Comparison of ENCODE assay signal across 19 cellular contexts in genomic region chr19:8811315-8812172, GRCh38. TPM values are rescaled to one million over a fixed set of nuclear protein-coding genes. Genes with fewer than 3 reads are reported as not detected.
DNase-seq lines count a peak whose midpoint lies in the region; ATAC-seq and TF ChIP-seq lines count a peak whose summit lies in the region.
"Had no signal": no experiment of that assay in that cellular context is flagged by ENCODE, and none has a peak within 500 bp of the region (broad histone marks: within the 10 kb centered on the region; RNA-seq: fewer than 3 reads in every experiment).

No MANE protein-coding gene starts in this region.

- H3K27me3 ChIP-seq in Karpas-422 (ENCODE audit: low read length) (no peaks in the 10 kb centered on the region), mucosa of stomach (ENCODE audit: control insufficient read depth, insufficient read depth, low read length) (no peaks in the 10 kb centered on the region), psoas muscle (ENCODE audit: insufficient read depth in 3 of 3, low read length in 2 of 3) (no peaks in the 10 kb centered on the region)
- H3K27me3 ChIP-seq: thyroid gland had no signal

- no peaks in the 10 kb centered on the region for H3K4me1 ChIP-seq in Karpas-422 (ENCODE audit: low read length)
- no peaks in the 10 kb centered on the region for H3K4me1 ChIP-seq in mucosa of stomach (ENCODE audit: control insufficient read depth, insufficient read depth, low read length)
- H3K4me1 ChIP-seq in psoas muscle, result no peaks in the 10 kb centered on the region
- H3K4me1 ChIP-seq: thyroid gland had no signal

- no peak for TF ChIP-seq CTCF in cardiac fibroblast (IDR thresholded peaks at IDR 0.05; ENCODE audit: low read depth, low read length)
- no peak for TF ChIP-seq CTCF in psoas muscle (IDR thresholded peaks at IDR 0.05)

- peaks cover 92% of the 10 kb centered on the region for H3K36me3 ChIP-seq in Karpas-422 (ENCODE audit: insufficient read depth, low read length)
- peaks cover 36% of the 10 kb centered on the region for H3K36me3 ChIP-seq in mucosa of stomach (ENCODE audit: control insufficient read depth, insufficient read depth, low read length)
- H3K36me3 ChIP-seq in psoas muscle (ENCODE audit: insufficient read depth in 1 of 2, low read depth in 1 of 2), result peaks cover 73 to 95% of the 10 kb centered on the region in 2 donors

- peak; percentile 5 for DNase-seq in ELF-1 (ENCODE audit: low read depth, low spot score)
- peak; percentile 50 for DNase-seq in Karpas-422
- peak; percentile 6 to 30 for DNase-seq in cardiac fibroblast (ENCODE audit: low read depth in 2 of 2)
- DNase-seq in GDM1 (lab: John Stamatoyannopoulos, UW), result no peak
- no peak for DNase-seq in psoas muscle
- no peak for DNase-seq in stimulated activated CD4-positive, alpha-beta T cell treated with anti-CD3 and anti-CD28 coated beads, Interleukin-2, amount 100 ng/mL, for 48 hours
- no peak for DNase-seq in NCI-H2196 treated with DMSO at 0.1 percent for 48 hours (lab: John Stamatoyannopoulos, UW; ENCODE audit: unreplicated experiment)
- DNase-seq: activated CD4-positive, alpha-beta T cell treated with anti-CD3 and anti-CD28 coated beads, Interleukin-2, amount 10 ng/mL, durations not matched to agents 24 days and 14 days; caudate nucleus; immature natural killer cell; NCI-H1092 treated with DMSO at 0.1 percent for 48 hours; NCI-H2227 treated with DMSO at 0.1 percent for 48 hours; nucleus accumbens; stimulated activated CD4-positive, alpha-beta T cell treated with anti-CD3 and anti-CD28 coated beads, Interleukin-4, amount 100 ng/mL, for 24 hours; T1000; thyroid gland had no signal

- H3K4me3 ChIP-seq in Karpas-422 (ENCODE audit: low read length) (no peak overlapping the region), cardiac fibroblast (replicated peaks in 1 of 2; ENCODE audit: low read depth in 2 of 2, low read length in 2 of 2) (no peak overlapping the region), mucosa of stomach (ENCODE audit: low read length) (peak overlapping the region; percentile 7), psoas muscle (no peak overlapping the region)
- H3K4me3 ChIP-seq: thyroid gland had no signal

- WGBS in psoas muscle, 3 donors, result 96 to 98% (median 97%) methylated on average over 10 of the region's 10 CpGs

- no peak for ATAC-seq in psoas muscle

- no peaks in the 10 kb centered on the region for H4K20me1 ChIP-seq in Karpas-422 (ENCODE audit: insufficient read depth, low read depth, low read length)

- H3K27ac ChIP-seq in Karpas-422 (ENCODE audit: low read length) (no peak overlapping the region), psoas muscle (no peak overlapping the region)
- H3K27ac ChIP-seq: C4-2B, thyroid gland had no signal

- H3K9me3 ChIP-seq in Karpas-422 (ENCODE audit: low read length) (peaks cover 76% of the 10 kb centered on the region), mucosa of stomach (ENCODE audit: control insufficient read depth, low read length) (peaks cover 72% of the 10 kb centered on the region), psoas muscle (peaks cover 93% of the 10 kb centered on the region)

- no peak overlapping the region for H2AFZ ChIP-seq in Karpas-422 (ENCODE audit: low read length)

- H3K4me2 ChIP-seq in Karpas-422 (ENCODE audit: low read depth, low read length, poor library complexity, severe bottlenecking), result no peak overlapping the region

- H3K79me2 ChIP-seq in Karpas-422 (ENCODE audit: low read length), result no peaks in the 10 kb centered on the region

- H3K9ac ChIP-seq in Karpas-422 (ENCODE audit: low read length) (no peak overlapping the region), mucosa of stomach (ENCODE audit: low read length) (no peak overlapping the region)

- no peaks in the 10 kb centered on the region for H3K9me2 ChIP-seq in Karpas-422 (replicated peaks; ENCODE audit: insufficient read depth, low read length)

- intact Hi-C loops in psoas muscle (cut with DNase I), result no loop called here

RNA-seq across cellular contexts. Expression of gene ZNF558, which starts 20.6 kb away (rescaled TPM):
- 48.4 and 78.6 TPM in 2 replicates for total RNA-seq in Karpas-422 (2014; rRNA removed; shearing (Covaris generic); ENCODE audit: low replicate concordance)
- 10 to 100 TPM; 12.9 to 15.7 (median 14.3) TPM for total RNA-seq in psoas muscle
- 10 to 100 TPM in 1 of 3 donors, 1 to 10 TPM in 2; 5.7 to 13.7 (median 9.4) TPM for polyA plus RNA-seq in psoas muscle

RNA-seq across cellular contexts. Expression of gene MBD3L1, which starts 20.6 kb away (rescaled TPM):
- total RNA-seq in Karpas-422 (2014; rRNA removed; shearing (Covaris generic); ENCODE audit: low replicate concordance), result not detected in 2 replicates
- not detected for total RNA-seq in psoas muscle
- not detected for polyA plus RNA-seq in psoas muscle
- total RNA-seq: activated CD4-positive, alpha-beta T cell treated with anti-CD3 and anti-CD28 coated beads, Interleukin-2, amount 10 ng/mL, durations not matched to agents 24 days and 14 days; H4; thyroid gland had no signal
- polyA plus RNA-seq: immature natural killer cell had no signal

Comparison
In these comparisons a context has a peak if more than half of its experiments do, and no peak if none do; other contexts are left out.
1. DNase-seq: peak in ELF-1 (single experiment), Karpas-422 (single experiment) and cardiac fibroblast (2 of 2); none in GDM1 (single experiment), psoas muscle (0 of 2), stimulated activated CD4-positive, alpha-beta T cell treated with anti-CD3 and anti-CD28 coated beads, Interleukin-2, amount 100 ng/mL, for 48 hours (0 of 2) and NCI-H2196 treated with DMSO at 0.1 percent for 48 hours (single experiment).